ENCODE assay signal across 20 cellular contexts in genomic region chr5:6770826-6771607, GRCh38.
"Had no signal": no experiment of that assay in that cellular context is flagged by ENCODE, and none has a peak within 500 bp of the region (broad histone marks: within the 10 kb centered on the region; RNA-seq: fewer than 3 reads in every experiment).

No MANE protein-coding gene starts in this region.

- DNase-seq: KBM-7, MV-4-11, NCI-H1048, NCI-H1105, NCI-H1417, NCI-H1436 treated with DMSO at 0.1 percent for 48 hours, NCI-H1694, NCI-H187 treated with DMSO at 0.1 percent for 48 hours, NCI-H2081, NCI-H2171, NCI-H226, NCI-H446, NCI-H510A, NCI-H524 treated with DMSO at 0.1 percent for 48 hours, NCI-H69, NCI-H774, RPMI8226, SHP77 had no signal

- ATAC-seq: SK-N-SH treated with all-trans-retinoic acid at 6 μM for 48 hours had no signal

- H3K27ac ChIP-seq: HL-60 had no signal
